28 cellular contexts compared by ENCODE assay signal in the genomic region with DNA sequence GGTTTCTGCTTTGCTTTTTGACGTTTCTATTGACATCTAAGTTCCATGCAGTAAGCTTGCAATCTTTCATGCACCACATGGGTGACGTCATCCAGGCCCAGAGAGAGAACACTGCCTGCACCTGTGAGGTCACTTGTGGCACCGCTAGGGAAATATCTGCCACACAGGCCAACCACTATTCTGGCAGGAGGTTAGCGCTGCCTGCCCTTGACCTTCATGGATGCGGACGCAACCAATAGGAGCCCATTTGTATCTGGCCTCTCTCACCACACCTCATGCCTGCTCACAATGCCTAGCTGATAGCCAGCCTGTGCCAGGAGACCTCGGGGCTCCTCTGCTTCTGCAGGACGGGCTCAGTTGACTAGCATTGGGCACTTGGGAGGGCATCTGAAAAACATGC. TPM values are rescaled to one million over a fixed set of nuclear protein-coding genes. Genes with fewer than 3 reads are reported as not detected.
DNase-seq lines count a peak whose midpoint lies in the region; ATAC-seq and TF ChIP-seq lines count a peak whose summit lies in the region.
"Had no signal": no experiment of that assay in that cellular context is flagged by ENCODE, and none has a peak within 500 bp of the region (broad histone marks: within the 10 kb centered on the region; RNA-seq: fewer than 3 reads in every experiment).

No MANE protein-coding gene starts in this region.

- H2BK120ac ChIP-seq in neuronal stem cell (ENCODE audit: low read depth, low read length) = no peak overlapping the region

- peaks cover 84% of the 10 kb centered on the region for H3K4me1 Mint-ChIP-seq in brain
- H3K4me1 Mint-ChIP-seq in stimulated activated memory B cell treated with anti-CD40 and anti-IgM and Interleukin-4, amounts not matched to agents 10 μg/mL and 1 μg/mL and 100 μg/mL, for 72 hours = no peaks in the 10 kb centered on the region

- no peak overlapping the region for H4K91ac ChIP-seq in neuronal stem cell (ENCODE audit: low read depth, low read length, poor library complexity)

- H4K8ac ChIP-seq in neuronal stem cell (ENCODE audit: low read depth, low read length) = no peak overlapping the region

- no peaks in the 10 kb centered on the region for H3K36me3 ChIP-seq in neuronal stem cell (replicated peaks in 1 of 2; ENCODE audit: control insufficient read depth in 2 of 2, insufficient read depth in 2 of 2, low read length in 2 of 2)
- H3K36me3 ChIP-seq: upper lobe of left lung had no signal

- no peaks in the 10 kb centered on the region for H3K36me3 Mint-ChIP-seq in brain
- no peaks in the 10 kb centered on the region for H3K36me3 Mint-ChIP-seq in stimulated activated memory B cell treated with anti-CD40 and anti-IgM and Interleukin-4, amounts not matched to agents 10 μg/mL and 1 μg/mL and 100 μg/mL, for 72 hours
- H3K36me3 Mint-ChIP-seq: naive thymus-derived CD8-positive, alpha-beta T cell had no signal

- peak overlapping the region; percentile 77 for H2AK5ac ChIP-seq in neuronal stem cell (ENCODE audit: low read depth, low read length)

- H3K27me3 Mint-ChIP-seq in brain = peaks cover 9% of the 10 kb centered on the region
- H3K27me3 Mint-ChIP-seq in stimulated activated memory B cell treated with anti-CD40 and anti-IgM and Interleukin-4, amounts not matched to agents 10 μg/mL and 1 μg/mL and 100 μg/mL, for 72 hours = peaks cover 73% of the 10 kb centered on the region

- no peak overlapping the region for H2BK5ac ChIP-seq in neuronal stem cell (ENCODE audit: low read length)

- no peak for ATAC-seq in GM19324 (IDR thresholded peaks at IDR 0.05; ENCODE audit: low FRiP score, unreplicated experiment)
- no peak for ATAC-seq in stimulated activated memory B cell treated with anti-CD40 and anti-IgM and Interleukin-4, amounts not matched to agents 10 μg/mL and 1 μg/mL and 100 μg/mL, for 72 hours
- ATAC-seq: esophagus mucosa; naive thymus-derived CD8-positive, alpha-beta T cell; psoas muscle had no signal

- H2AFZ ChIP-seq in neuronal stem cell (ENCODE audit: low read length) = no peak overlapping the region

- H3K4me3 Mint-ChIP-seq in brain = peak overlapping the region in 1 of 5 experiments; percentile 40
- H3K4me3 Mint-ChIP-seq in stimulated activated memory B cell treated with anti-CD40 and anti-IgM and Interleukin-4, amounts not matched to agents 10 μg/mL and 1 μg/mL and 100 μg/mL, for 72 hours = no peak overlapping the region
- H3K4me3 Mint-ChIP-seq: T-helper 2 cell treated with Interferon-gamma antibody and Interleukin-4, amounts not matched to agents 5 μg/mL and 100 μg/mL, for 36 hours had no signal

- H3K14ac ChIP-seq in neuronal stem cell (ENCODE audit: low read length) = no peak overlapping the region

- no peak for TF ChIP-seq CTCF in brain (conservative IDR thresholded peaks at IDR 0.05)

- H2BK15ac ChIP-seq in neuronal stem cell (ENCODE audit: low read length) = peak overlapping the region; percentile 0

- no CpG with 5 or more reads among the region's 8 CpGs for WGBS in neuronal stem cell (ENCODE audit: extremely low coverage in 2 of 2, insufficient read length in 2 of 2, insufficient replicate concordance in 1 of 2), 2 donors

- no peak overlapping the region for H3K4ac ChIP-seq in neuronal stem cell (ENCODE audit: low read length)

- no peak overlapping the region for H3K23ac ChIP-seq in neuronal stem cell (ENCODE audit: low read depth, low read length, poor library complexity)

- H3K4me2 ChIP-seq in neuronal stem cell (ENCODE audit: insufficient read depth, low read length, poor library complexity, severe bottlenecking) = no peak overlapping the region

- no peaks in the 10 kb centered on the region for H3K9me3 ChIP-seq in neuronal stem cell (replicated peaks in 1 of 2; ENCODE audit: control insufficient read depth in 2 of 2, insufficient read depth in 1 of 2, low read depth in 1 of 2, low read length in 2 of 2)
- H3K9me3 ChIP-seq: psoas muscle, upper lobe of left lung had no signal

- H3K9ac ChIP-seq in neuronal stem cell (ENCODE audit: low read depth, low read length, poor library complexity) = no peak overlapping the region

- peak overlapping the region in 3 of 5 experiments; percentile 45 to 90 (median 48) for H3K27ac Mint-ChIP-seq in brain
- H3K27ac Mint-ChIP-seq in stimulated activated memory B cell treated with anti-CD40 and anti-IgM and Interleukin-4, amounts not matched to agents 10 μg/mL and 1 μg/mL and 100 μg/mL, for 72 hours = no peak overlapping the region
- H3K27ac Mint-ChIP-seq: naive thymus-derived CD8-positive, alpha-beta T cell; T-helper 2 cell treated with Interferon-gamma antibody and Interleukin-4, amounts not matched to agents 5 μg/mL and 100 μg/mL, for 36 hours had no signal

- no peak overlapping the region for H3K4me3 ChIP-seq in neuronal stem cell (ENCODE audit: low read length in 2 of 2)
- H3K4me3 ChIP-seq: lung, psoas muscle, upper lobe of left lung had no signal

- peaks cover 0 to 4% (median 0%) of the 10 kb centered on the region in 5 experiments for H3K9me3 Mint-ChIP-seq in brain
- H3K9me3 Mint-ChIP-seq in stimulated activated memory B cell treated with anti-CD40 and anti-IgM and Interleukin-4, amounts not matched to agents 10 μg/mL and 1 μg/mL and 100 μg/mL, for 72 hours = no peaks in the 10 kb centered on the region
- H3K9me3 Mint-ChIP-seq: T-helper 2 cell treated with Interferon-gamma antibody and Interleukin-4, amounts not matched to agents 5 μg/mL and 100 μg/mL, for 36 hours had no signal

- no peak overlapping the region for H2BK12ac ChIP-seq in neuronal stem cell (ENCODE audit: low read length)

- peak; percentile 20 for DNase-seq in NCI-H2196 (lab: John Stamatoyannopoulos, UW; ENCODE audit: unreplicated experiment)
- no peak for DNase-seq in NCI-H2196 treated with DMSO at 0.1 percent for 48 hours (lab: John Stamatoyannopoulos, UW; ENCODE audit: unreplicated experiment)
- DNase-seq in NCI-H2029 treated with DMSO at 0.1 percent for 48 hours (lab: John Stamatoyannopoulos, UW) = peak; percentile 19
- DNase-seq in neuronal stem cell (ENCODE audit: low spot score) = no peak
- no peak for DNase-seq in NCI-H2227 (lab: John Stamatoyannopoulos, UW; ENCODE audit: unreplicated experiment)
- DNase-seq: activated CD4-positive, alpha-beta T cell treated with anti-CD3 and anti-CD28 coated beads, Interleukin-2, amount 50 U/mL, for 48 hours; activated CD4-positive, CD25-positive, alpha-beta regulatory T cell treated with anti-CD3 and anti-CD28 coated beads, Interleukin-2, amount 50 U/mL, for 72 hours; activated naive CD4-positive, alpha-beta T cell treated with Interleukin-2 at 50 U/mL for 16 hours; cerebellar nuclear complex; dermis blood vessel endothelial cell; head of caudate nucleus; Karpas-422; naive thymus-derived CD8-positive, alpha-beta T cell; NCI-H1436; NCI-H2107; NCI-H510A treated with DMSO at 0.1 percent for 48 hours; NK-92 treated with Interleukin-12 subunit alpha and Interleukin-12 subunit beta, amount 100 ng/mL, for 24 hours; nucleus accumbens; psoas muscle; stimulated activated CD4-positive, alpha-beta T cell treated with anti-CD3 and anti-CD28 coated beads, Interleukin-4, amount 100 ng/mL, for 24 hours; substantia nigra; upper lobe of left lung had no signal

- no peak overlapping the region for H3K18ac ChIP-seq in neuronal stem cell (ENCODE audit: low read length)

- H3K79me1 ChIP-seq in neuronal stem cell (ENCODE audit: low read depth, low read length) = no peaks in the 10 kb centered on the region

- H3K27me3 ChIP-seq in neuronal stem cell (ENCODE audit: control insufficient read depth in 3 of 3, insufficient read depth in 3 of 3, low read depth in 1 of 3, low read length in 3 of 3) = peaks cover 0 to 66% (median 21%) of the 10 kb centered on the region in 3 experiments

- H3K4me1 ChIP-seq in neuronal stem cell (ENCODE audit: control insufficient read depth in 2 of 2, insufficient read depth in 1 of 2, low read depth in 1 of 2, low read length in 2 of 2) = peaks cover 0 to 20% of the 10 kb centered on the region in 2 donors

- H3K27ac ChIP-seq in neuronal stem cell (replicated peaks; ENCODE audit: low read length) = no peak overlapping the region
- H3K27ac ChIP-seq: psoas muscle, upper lobe of left lung had no signal

RNA-seq across cellular contexts. Expression of gene PRR23E, which starts 55.8 kb away (rescaled TPM):
- not detected for polyA plus RNA-seq in brain (ENCODE audit: insufficient read depth, low read depth, low replicate concordance)
- polyA plus RNA-seq in neuronal stem cell (2013, experiment 1 of 2) = not detected
- not detected for polyA plus RNA-seq in neuronal stem cell (2013, experiment 2 of 2)
- polyA plus RNA-seq: lung; naive thymus-derived CD8-positive, alpha-beta T cell; psoas muscle had no signal

Comparison
In these comparisons a context has a peak if more than half of its experiments do, and no peak if none do; other contexts are left out.
1. DNase-seq: peak in NCI-H2196 (single experiment) and NCI-H2029 treated with DMSO at 0.1 percent for 48 hours (single experiment); none in NCI-H2196 treated with DMSO at 0.1 percent for 48 hours (single experiment), neuronal stem cell (single experiment) and NCI-H2227 (single experiment).